ENCODE assay signal across 11 cellular contexts in the genomic region with DNA sequence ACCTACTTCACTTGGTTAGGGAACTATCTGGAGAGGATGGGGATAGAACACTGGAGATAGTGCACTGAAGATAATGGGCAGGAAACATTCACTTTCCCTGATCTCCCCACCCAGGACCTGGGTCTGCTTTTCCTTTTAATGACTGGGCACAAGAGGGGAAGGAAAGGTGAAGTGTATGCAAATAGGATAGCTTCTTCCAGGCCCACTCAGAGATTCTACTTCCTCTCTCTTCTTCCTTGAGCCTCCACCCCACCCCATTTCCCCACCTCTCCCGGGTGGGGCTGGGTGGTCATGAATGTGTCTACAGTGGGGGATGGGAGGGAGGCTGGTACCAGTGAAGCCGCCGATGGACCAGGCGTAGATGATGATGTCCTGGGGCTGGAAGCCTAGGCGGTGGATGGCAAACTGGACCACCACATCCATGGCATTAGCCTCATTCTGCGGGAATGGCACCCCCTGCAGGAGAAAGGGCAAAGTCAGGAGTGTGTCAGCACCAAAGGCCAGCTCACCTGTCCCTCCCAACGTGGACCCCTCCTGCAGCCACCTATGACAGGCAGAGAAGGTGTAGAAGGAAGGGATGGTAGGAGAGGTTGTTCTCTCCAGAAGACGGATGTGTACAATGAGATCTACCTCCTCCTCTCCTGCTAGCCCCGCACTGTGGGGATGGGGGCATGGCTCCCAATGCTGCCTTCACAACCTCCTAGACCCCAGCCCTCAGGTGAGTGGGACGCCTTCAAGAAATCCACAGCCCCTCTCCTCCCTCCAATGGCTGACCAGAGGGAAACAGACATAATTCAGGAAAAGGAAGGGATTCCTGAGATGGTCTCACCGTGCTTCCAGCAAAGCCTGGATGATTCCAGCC. TPM values are rescaled to one million over a fixed set of nuclear protein-coding genes. Genes with fewer than 3 reads are reported as not detected.
DNase-seq lines count a peak whose midpoint lies in the region; ATAC-seq, FAIRE-seq and TF ChIP-seq lines count a peak whose summit lies in the region.
"Had no signal": no experiment of that assay in that cellular context is flagged by ENCODE, and none has a peak within 500 bp of the region (broad histone marks: within the 10 kb centered on the region; RNA-seq: fewer than 3 reads in every experiment).

No MANE protein-coding gene starts in this region.

- H3K4me1 ChIP-seq in A673 (ENCODE audit: insufficient read depth, low read length, poor library complexity, severe bottlenecking) = no peaks in the 10 kb centered on the region
- H3K4me1 ChIP-seq in keratinocyte (ENCODE audit: control insufficient read depth, extremely low read depth, insufficient read depth, low read length) = no peaks in the 10 kb centered on the region

- TF ChIP-seq CTCF in A673 (conservative IDR thresholded peaks at IDR 0.05; ENCODE audit: low read depth, low read length) (peak; percentile 58), GM12865 (IDR thresholded peaks at IDR 0.05; ENCODE audit: insufficient read depth, low read depth, low read length, missing control alignments) (peak; percentile 52), WTC11 (IDR thresholded peaks at IDR 0.05) (no peak), keratinocyte (optimal IDR thresholded peaks at IDR 0.05 in 1 of 3, IDR thresholded peaks at IDR 0.05 in 1 of 3, conservative IDR thresholded peaks at IDR 0.05 in 1 of 3; ENCODE audit: extremely low read depth in 1 of 3, insufficient read depth in 2 of 3, low read length in 3 of 3) (peak in 2 of 3 experiments; percentile 48 to 71)

- no peaks in the 10 kb centered on the region for H3K27me3 ChIP-seq in A673 (replicated peaks; ENCODE audit: insufficient read depth, low read depth, low read length, poor library complexity)
- no peaks in the 10 kb centered on the region for H3K27me3 ChIP-seq in keratinocyte (ENCODE audit: control insufficient read depth, extremely low read depth, insufficient read depth, low read length)
- H3K27me3 ChIP-seq: heart left ventricle had no signal

- no peaks in the 10 kb centered on the region for H3K27me3 Mint-ChIP-seq in WTC11 (ENCODE audit: low read depth)

- no peaks in the 10 kb centered on the region for H3K9me3 Mint-ChIP-seq in WTC11

- no peak overlapping the region for H2AFZ ChIP-seq in keratinocyte (ENCODE audit: control insufficient read depth, low read length)

- no peak for FAIRE-seq in keratinocyte (lab: Jason Lieb, UNC)

- H3K4me3 ChIP-seq in A673 (ENCODE audit: low read depth, low read length, poor library complexity, severe bottlenecking) (no peak overlapping the region), GM12865 (ENCODE audit: low read depth, low read length) (no peak overlapping the region), keratinocyte (ENCODE audit: control insufficient read depth in 2 of 3, extremely low read depth in 1 of 3, insufficient read depth in 2 of 3, low read depth in 1 of 3, low read length in 3 of 3) (no peak overlapping the region)
- H3K4me3 ChIP-seq: heart left ventricle had no signal

- H3K79me2 ChIP-seq in keratinocyte (ENCODE audit: control insufficient read depth, insufficient read depth, low read length) = no peaks in the 10 kb centered on the region

- no peak overlapping the region for H3K27ac Mint-ChIP-seq in WTC11

- H3K36me3 ChIP-seq in A673 (ENCODE audit: insufficient read depth, low read length, poor library complexity, severe bottlenecking) (peaks cover 23% of the 10 kb centered on the region), keratinocyte (ENCODE audit: control insufficient read depth in 2 of 2, extremely low read depth in 1 of 2, insufficient read depth in 2 of 2, low read length in 2 of 2) (peaks cover 17 to 47% of the 10 kb centered on the region in 2 experiments)

- no peaks in the 10 kb centered on the region for H4K20me1 ChIP-seq in keratinocyte (ENCODE audit: control insufficient read depth, extremely low read depth, insufficient read depth, low read length)

- DNase-seq in A673 (ENCODE audit: low spot score) (no peak), GM12865 (ENCODE audit: low read depth) (no peak), WTC11 (ENCODE audit: low spot score) (peak; percentile 69), keratinocyte (ENCODE audit: low read depth, low spot score) (no peak), SKM-1 treated with dmso at 0.1 percent for 144 hours (lab: John Stamatoyannopoulos, UW; ENCODE audit: unreplicated experiment) (no peak)
- DNase-seq: retina had no signal

- CTCF ChIA-PET in A673 (lab: Charles Lee) = no interaction called here
- CTCF ChIA-PET in WTC11 (lab: Charles Lee) = interaction anchor here (0.5 to 2.2 kb wide), 33 partner anchors 9 to 488 kb away, joined by 3 to 20 read pairs (median 4); partner anchors contain the start of genes ABHD16A, APOM, ATP6V1G2 and C6orf47

- no peak overlapping the region for H3K9ac ChIP-seq in keratinocyte (ENCODE audit: control insufficient read depth, extremely low read depth, insufficient read depth, low read length)

- H3K4me1 Mint-ChIP-seq in WTC11 = no peaks in the 10 kb centered on the region

- dilution Hi-C loops in keratinocyte (cut with MboI; ENCODE audit: extremely low pct_ligation_motif_present, low sequenced_read_pairs) = no loop called here

- H3K27ac ChIP-seq in A673 (ENCODE audit: low read depth, low read length, poor library complexity, severe bottlenecking) (no peak overlapping the region), keratinocyte (ENCODE audit: control insufficient read depth, insufficient read depth, low read length) (no peak overlapping the region)
- H3K27ac ChIP-seq: heart left ventricle had no signal

- POLR2A ChIA-PET in A673 (lab: Charles Lee; ENCODE audit: low non-redundant PET) = no interaction called here
- POLR2A ChIA-PET in WTC11 (lab: Charles Lee) = interaction anchor here (1.3 kb wide), 1 partner anchor 14 kb away, joined by 4 read pairs; no protein-coding TSS in a partner anchor

- no peak overlapping the region for H3K4me3 Mint-ChIP-seq in WTC11

- no TSS peak for BruUV-seq in A673 (replicated peaks; lab: Mats Ljungman, UMichigan)

- H3K9me3 ChIP-seq in A673 (ENCODE audit: low read depth, low read length, poor library complexity, severe bottlenecking) = no peaks in the 10 kb centered on the region
- H3K9me3 ChIP-seq in keratinocyte (ENCODE audit: control insufficient read depth, low read depth, low read length) = no peaks in the 10 kb centered on the region
- H3K9me3 ChIP-seq: heart left ventricle had no signal

- ATAC-seq in WTC11 (peak; percentile 86), GM18502 (IDR thresholded peaks at IDR 0.05; ENCODE audit: poor library complexity, unreplicated experiment) (no peak), HG03196 (IDR thresholded peaks at IDR 0.05; ENCODE audit: unreplicated experiment) (no peak), HG02623 (IDR thresholded peaks at IDR 0.05; ENCODE audit: unreplicated experiment) (no peak)

- H3K9me1 ChIP-seq in keratinocyte (ENCODE audit: control insufficient read depth, extremely low read depth, insufficient read depth, low read length) = no peaks in the 10 kb centered on the region

- no peak overlapping the region for H3K4me2 ChIP-seq in keratinocyte (ENCODE audit: control insufficient read depth, extremely low read depth, insufficient read depth, low read depth, low read length)

- intact Hi-C loops in A673 (cut with micrococcal nuclease; ENCODE audit: unreplicated experiment) = loop anchor here (10.0 kb wide), 1 partner anchor 265 kb away; the partner anchor contains the start of genes NELFE and SKIC2

- H3K36me3 Mint-ChIP-seq in WTC11 = peaks cover 15% of the 10 kb centered on the region

RNA-seq across cellular contexts. Expression of gene LY6G5C, which starts 8.6 kb away (rescaled TPM):
- total RNA-seq in A673 (2021) = 3.9 and 6.8 TPM in 2 replicates
- total RNA-seq in WTC11 (2021) = 0.98 to 1.6 TPM (median 1.0 TPM) in 3 replicates
- polyA plus RNA-seq in keratinocyte = 0.58 to 0.95 TPM (median 0.61 TPM) in 3 replicates
- polyA plus RNA-seq in keratinocyte (2011; ENCODE audit: low read depth) = not detected
- polyA plus RNA-seq in keratinocyte (2011; cell fraction: cytosol; rRNA removed) = 0.46 and 0.69 TPM in 2 replicates
- polyA plus RNA-seq in keratinocyte (2011; cell fraction: nucleus; rRNA removed) = 1.1 and 2.6 TPM in 2 replicates
- polyA plus RNA-seq in keratinocyte (2012; ENCODE audit: low replicate concordance) = 0.86 and 1.4 TPM in 2 replicates
- polyA minus RNA-seq in keratinocyte = 0.13 to 0.49 TPM in 2 of 3 replicates, not detected in the other
- polyA minus RNA-seq in keratinocyte (2011; cell fraction: cytosol; rRNA and poly(A)+ RNA removed) = not detected
- 0.70 TPM in 1 of 2 replicates, not detected in the other for polyA minus RNA-seq in keratinocyte (2011; cell fraction: nucleus; rRNA and poly(A)+ RNA removed)

RNA-seq across cellular contexts. Expression of gene ABHD16A, which starts 13.6 kb away (rescaled TPM):
- total RNA-seq in A673 (2021) = 36.3 and 45.6 TPM in 2 replicates
- 28.6 to 30.3 TPM (median 29.8 TPM) in 3 replicates for total RNA-seq in WTC11 (2021)
- 20.9 to 28.2 TPM (median 21.8 TPM) in 3 replicates for polyA plus RNA-seq in keratinocyte
- polyA plus RNA-seq in keratinocyte (2011; ENCODE audit: low read depth) = 6.4 TPM
- 13.1 and 13.8 TPM in 2 replicates for polyA plus RNA-seq in keratinocyte (2011; cell fraction: cytosol; rRNA removed)
- 50.3 and 50.8 TPM in 2 replicates for polyA plus RNA-seq in keratinocyte (2011; cell fraction: nucleus; rRNA removed)
- polyA plus RNA-seq in keratinocyte (2012; ENCODE audit: low replicate concordance) = 16.4 and 27.4 TPM in 2 replicates
- polyA minus RNA-seq in keratinocyte = 30.3 to 56.3 TPM (median 39.8 TPM) in 3 replicates
- 24.9 TPM for polyA minus RNA-seq in keratinocyte (2011; cell fraction: cytosol; rRNA and poly(A)+ RNA removed)
- polyA minus RNA-seq in keratinocyte (2011; cell fraction: nucleus; rRNA and poly(A)+ RNA removed) = 21.5 and 24.1 TPM in 2 replicates

RNA-seq across cellular contexts. Expression of gene LY6G6F, which starts 17.2 kb away (rescaled TPM):
- total RNA-seq in A673 (2021) = not detected in 2 replicates
- total RNA-seq in WTC11 (2021) = not detected in 3 replicates
- polyA plus RNA-seq in keratinocyte = not detected in 3 replicates
- not detected for polyA plus RNA-seq in keratinocyte (2011; ENCODE audit: low read depth)
- polyA plus RNA-seq in keratinocyte (2011; cell fraction: cytosol; rRNA removed) = not detected in 2 replicates
- not detected in 2 replicates for polyA plus RNA-seq in keratinocyte (2011; cell fraction: nucleus; rRNA removed)
- not detected in 2 replicates for polyA plus RNA-seq in keratinocyte (2012; ENCODE audit: low replicate concordance)
- not detected in 3 replicates for polyA minus RNA-seq in keratinocyte
- polyA minus RNA-seq in keratinocyte (2011; cell fraction: cytosol; rRNA and poly(A)+ RNA removed) = not detected
- polyA minus RNA-seq in keratinocyte (2011; cell fraction: nucleus; rRNA and poly(A)+ RNA removed) = not detected in 2 replicates
- total RNA-seq: heart left ventricle, RPMI7951 had no signal
- polyA plus RNA-seq: heart left ventricle had no signal

RNA-seq across cellular contexts. Expression of gene LY6G5B, which starts 19.7 kb away (rescaled TPM):
- total RNA-seq in A673 (2021) = 18.9 and 19.4 TPM in 2 replicates
- 10.7 to 15.7 TPM (median 11.0 TPM) in 3 replicates for total RNA-seq in WTC11 (2021)
- 3.6 to 5.2 TPM (median 4.1 TPM) in 3 replicates for polyA plus RNA-seq in keratinocyte
- polyA plus RNA-seq in keratinocyte (2011; ENCODE audit: low read depth) = 2.2 TPM
- polyA plus RNA-seq in keratinocyte (2011; cell fraction: cytosol; rRNA removed) = 0.27 TPM in 1 of 2 replicates, not detected in the other
- 51.0 and 57.0 TPM in 2 replicates for polyA plus RNA-seq in keratinocyte (2011; cell fraction: nucleus; rRNA removed)
- polyA plus RNA-seq in keratinocyte (2012; ENCODE audit: low replicate concordance) = 5.9 and 11.6 TPM in 2 replicates
- 1.0 to 9.6 TPM (median 3.6 TPM) in 3 replicates for polyA minus RNA-seq in keratinocyte
- polyA minus RNA-seq in keratinocyte (2011; cell fraction: cytosol; rRNA and poly(A)+ RNA removed) = not detected
- polyA minus RNA-seq in keratinocyte (2011; cell fraction: nucleus; rRNA and poly(A)+ RNA removed) = 3.5 and 9.1 TPM in 2 replicates

RNA-seq across cellular contexts. Expression of gene CSNK2B, which starts 23.6 kb away (rescaled TPM):
- total RNA-seq in A673 (2021) (252 and 253 TPM in 2 replicates), WTC11 (2021) (153 to 183 TPM (median 161 TPM) in 3 replicates)
- 41.9 to 108 TPM (median 43.7 TPM) in 3 replicates for polyA plus RNA-seq in keratinocyte
- 169 TPM for polyA plus RNA-seq in keratinocyte (2011; ENCODE audit: low read depth)
- 94.0 and 103 TPM in 2 replicates for polyA plus RNA-seq in keratinocyte (2011; cell fraction: cytosol; rRNA removed)
- polyA plus RNA-seq in keratinocyte (2011; cell fraction: nucleus; rRNA removed) = 119 and 126 TPM in 2 replicates
- 233 and 291 TPM in 2 replicates for polyA plus RNA-seq in keratinocyte (2012; ENCODE audit: low replicate concordance)
- 97.3 to 253 TPM (median 118 TPM) in 3 replicates for polyA minus RNA-seq in keratinocyte
- 82.9 TPM for polyA minus RNA-seq in keratinocyte (2011; cell fraction: cytosol; rRNA and poly(A)+ RNA removed)
- polyA minus RNA-seq in keratinocyte (2011; cell fraction: nucleus; rRNA and poly(A)+ RNA removed) = 21.2 and 35.9 TPM in 2 replicates
